In genomic region chr7:45921381-45921698, GRCh38 we compare ENCODE assay signal across 1 cellular context.
TF ChIP-seq lines count a peak whose summit lies in the region.

No MANE protein-coding gene starts in this region.

TF ChIP-seq in GM23338, 12 proteins besides CTCF, POLR2A, EP300 and RAD21:
- TF ChIP-seq, protein P1, sequence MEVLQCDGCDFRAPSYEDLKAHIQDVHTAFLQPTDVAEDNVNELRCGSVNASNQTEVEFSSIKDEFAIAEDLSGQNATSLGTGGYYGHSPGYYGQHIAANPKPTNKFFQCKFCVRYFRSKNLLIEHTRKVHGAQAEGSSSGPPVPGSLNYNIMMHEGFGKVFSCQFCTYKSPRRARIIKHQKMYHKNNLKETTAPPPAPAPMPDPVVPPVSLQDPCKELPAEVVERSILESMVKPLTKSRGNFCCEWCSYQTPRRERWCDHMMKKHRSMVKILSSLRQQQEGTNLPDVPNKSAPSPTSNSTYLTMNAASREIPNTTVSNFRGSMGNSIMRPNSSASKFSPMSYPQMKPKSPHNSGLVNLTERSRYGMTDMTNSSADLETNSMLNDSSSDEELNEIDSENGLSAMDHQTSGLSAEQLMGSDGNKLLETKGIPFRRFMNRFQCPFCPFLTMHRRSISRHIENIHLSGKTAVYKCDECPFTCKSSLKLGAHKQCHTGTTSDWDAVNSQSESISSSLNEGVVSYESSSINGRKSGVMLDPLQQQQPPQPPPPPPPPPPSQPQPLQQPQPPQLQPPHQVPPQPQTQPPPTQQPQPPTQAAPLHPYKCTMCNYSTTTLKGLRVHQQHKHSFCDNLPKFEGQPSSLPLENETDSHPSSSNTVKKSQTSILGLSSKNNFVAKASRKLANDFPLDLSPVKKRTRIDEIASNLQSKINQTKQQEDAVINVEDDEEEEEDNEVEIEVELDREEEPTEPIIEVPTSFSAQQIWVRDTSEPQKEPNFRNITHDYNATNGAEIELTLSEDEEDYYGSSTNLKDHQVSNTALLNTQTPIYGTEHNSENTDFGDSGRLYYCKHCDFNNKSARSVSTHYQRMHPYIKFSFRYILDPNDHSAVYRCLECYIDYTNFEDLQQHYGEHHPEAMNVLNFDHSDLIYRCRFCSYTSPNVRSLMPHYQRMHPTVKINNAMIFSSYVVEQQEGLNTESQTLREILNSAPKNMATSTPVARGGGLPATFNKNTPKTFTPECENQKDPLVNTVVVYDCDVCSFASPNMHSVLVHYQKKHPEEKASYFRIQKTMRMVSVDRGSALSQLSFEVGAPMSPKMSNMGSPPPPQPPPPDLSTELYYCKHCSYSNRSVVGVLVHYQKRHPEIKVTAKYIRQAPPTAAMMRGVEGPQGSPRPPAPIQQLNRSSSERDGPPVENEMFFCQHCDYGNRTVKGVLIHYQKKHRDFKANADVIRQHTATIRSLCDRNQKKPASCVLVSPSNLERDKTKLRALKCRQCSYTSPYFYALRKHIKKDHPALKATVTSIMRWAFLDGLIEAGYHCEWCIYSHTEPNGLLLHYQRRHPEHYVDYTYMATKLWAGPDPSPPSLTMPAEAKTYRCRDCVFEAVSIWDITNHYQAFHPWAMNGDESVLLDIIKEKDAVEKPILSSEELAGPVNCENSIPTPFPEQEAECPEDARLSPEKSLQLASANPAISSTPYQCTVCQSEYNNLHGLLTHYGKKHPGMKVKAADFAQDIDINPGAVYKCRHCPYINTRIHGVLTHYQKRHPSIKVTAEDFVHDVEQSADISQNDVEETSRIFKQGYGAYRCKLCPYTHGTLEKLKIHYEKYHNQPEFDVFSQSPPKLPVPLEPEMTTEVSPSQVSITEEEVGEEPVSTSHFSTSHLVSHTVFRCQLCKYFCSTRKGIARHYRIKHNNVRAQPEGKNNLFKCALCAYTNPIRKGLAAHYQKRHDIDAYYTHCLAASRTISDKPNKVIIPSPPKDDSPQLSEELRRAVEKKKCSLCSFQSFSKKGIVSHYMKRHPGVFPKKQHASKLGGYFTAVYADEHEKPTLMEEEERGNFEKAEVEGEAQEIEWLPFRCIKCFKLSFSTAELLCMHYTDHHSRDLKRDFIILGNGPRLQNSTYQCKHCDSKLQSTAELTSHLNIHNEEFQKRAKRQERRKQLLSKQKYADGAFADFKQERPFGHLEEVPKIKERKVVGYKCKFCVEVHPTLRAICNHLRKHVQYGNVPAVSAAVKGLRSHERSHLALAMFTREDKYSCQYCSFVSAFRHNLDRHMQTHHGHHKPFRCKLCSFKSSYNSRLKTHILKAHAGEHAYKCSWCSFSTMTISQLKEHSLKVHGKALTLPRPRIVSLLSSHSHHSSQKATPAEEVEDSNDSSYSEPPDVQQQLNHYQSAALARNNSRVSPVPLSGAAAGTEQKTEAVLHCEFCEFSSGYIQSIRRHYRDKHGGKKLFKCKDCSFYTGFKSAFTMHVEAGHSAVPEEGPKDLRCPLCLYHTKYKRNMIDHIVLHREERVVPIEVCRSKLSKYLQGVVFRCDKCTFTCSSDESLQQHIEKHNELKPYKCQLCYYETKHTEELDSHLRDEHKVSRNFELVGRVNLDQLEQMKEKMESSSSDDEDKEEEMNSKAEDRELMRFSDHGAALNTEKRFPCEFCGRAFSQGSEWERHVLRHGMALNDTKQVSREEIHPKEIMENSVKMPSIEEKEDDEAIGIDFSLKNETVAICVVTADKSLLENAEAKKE (CRISPR knock-in tag; IDR thresholded peaks at IDR 0.05) = no peak
- no peak for TF ChIP-seq EZH2phosphoT487 (IDR thresholded peaks at IDR 0.05; ENCODE audit: unreplicated experiment)
- TF ChIP-seq REST (IDR thresholded peaks at IDR 0.05; ENCODE audit: unreplicated experiment) = no peak
- no peak for TF ChIP-seq ETS1 (IDR thresholded peaks at IDR 0.05)
- TF ChIP-seq STAT1 (IDR thresholded peaks at IDR 0.05; ENCODE audit: unreplicated experiment) = no peak
- no peak for TF ChIP-seq NANOG (IDR thresholded peaks at IDR 0.05; ENCODE audit: borderline replicate concordance)
- no peak for TF ChIP-seq POLR2AphosphoS5 (IDR thresholded peaks at IDR 0.05; ENCODE audit: low read depth)
- TF ChIP-seq ZNF331 (CRISPR knock-in tag; IDR thresholded peaks at IDR 0.05; ENCODE audit: low read depth) = no peak
- no peak for TF ChIP-seq EZH2 (IDR thresholded peaks at IDR 0.05; ENCODE audit: low read depth, unreplicated experiment)
- TF ChIP-seq ZNF114 (CRISPR knock-in tag; IDR thresholded peaks at IDR 0.05) = no peak
- TF ChIP-seq CREB1 (CRISPR knock-in tag; IDR thresholded peaks at IDR 0.05; ENCODE audit: low read depth) = no peak
- TF ChIP-seq JUNB (IDR thresholded peaks at IDR 0.05; ENCODE audit: unreplicated experiment) = no peak
